9 cellular contexts compared by ENCODE assay signal in the genomic region with DNA sequence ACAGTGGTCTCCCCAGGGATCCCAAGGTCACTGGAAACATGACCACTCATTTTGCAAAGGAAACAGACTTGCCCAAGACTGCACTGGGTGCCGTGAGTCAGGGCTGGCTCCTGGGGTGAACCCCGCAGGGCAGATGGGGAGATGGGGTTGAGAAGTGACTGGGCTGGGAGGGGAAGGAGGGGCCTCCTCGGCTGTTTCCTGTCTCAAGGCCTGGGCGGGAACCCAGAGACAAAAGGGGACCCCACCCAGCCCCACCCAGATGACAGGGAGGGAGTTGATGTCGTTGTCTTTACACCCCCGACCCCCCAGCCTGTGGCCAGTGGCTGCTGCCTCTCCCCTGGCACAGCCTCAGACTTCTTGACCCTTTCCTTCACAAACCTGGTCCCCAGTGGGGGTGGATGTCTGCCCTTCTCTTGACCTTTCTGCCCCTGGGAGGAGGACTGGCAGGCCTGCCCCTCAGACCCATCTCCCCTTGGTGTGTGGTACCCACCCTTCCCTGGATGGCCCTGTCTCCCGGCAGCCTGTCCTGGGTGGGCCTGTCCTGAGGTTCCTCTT. TPM values are rescaled to one million over a fixed set of nuclear protein-coding genes. Genes with fewer than 3 reads are reported as not detected.
A peak's percentile ranks its signal among the peaks of the same experiment; 100 is the strongest.
DNase-seq lines count a peak whose midpoint lies in the region; ATAC-seq and TF ChIP-seq lines count a peak whose summit lies in the region.
"Had no signal": no experiment of that assay in that cellular context is flagged by ENCODE, and none has a peak within 500 bp of the region (broad histone marks: within the 10 kb centered on the region; RNA-seq: fewer than 3 reads in every experiment).

No MANE protein-coding gene starts in this region.

- peak overlapping the region; percentile 97 for H3K4me2 ChIP-seq in DOHH2 (ENCODE audit: low read length)

- no peak for TF ChIP-seq CTCF in DOHH2 (IDR thresholded peaks at IDR 0.05; ENCODE audit: low read depth, low read length, poor library complexity, severe bottlenecking)
- no peak for TF ChIP-seq CTCF in testis (IDR thresholded peaks at IDR 0.05)
- no peak for TF ChIP-seq CTCF in ascending aorta (IDR thresholded peaks at IDR 0.05)

- intact Hi-C loops in testis (cut with DNase I; ENCODE audit: low total_unique reads) (loop anchor here (10.0 kb wide), 1 partner anchor 157 kb away; no protein-coding TSS in a partner anchor), ascending aorta (cut with DNase I) (no loop called here)

- H3K36me3 ChIP-seq in DOHH2 (ENCODE audit: control insufficient read depth, low read length), result peaks cover 91% of the 10 kb centered on the region
- no peaks in the 10 kb centered on the region for H3K36me3 ChIP-seq in testis (ENCODE audit: low read depth, missing control alignments)
- H3K36me3 ChIP-seq in ascending aorta, result peaks cover 6 to 13% of the 10 kb centered on the region in 2 donors

- 69 to 77% methylated on average over 4 to 7 of the region's 7 CpGs for WGBS in testis, 2 donors

- no peaks in the 10 kb centered on the region for H3K9me3 ChIP-seq in DOHH2 (ENCODE audit: control insufficient read depth, insufficient read depth, low read length)
- no peaks in the 10 kb centered on the region for H3K9me3 ChIP-seq in testis
- H3K9me3 ChIP-seq in ascending aorta, result no peaks in the 10 kb centered on the region

- ATAC-seq in GM21528 (IDR thresholded peaks at IDR 0.05; ENCODE audit: low FRiP score, unreplicated experiment), result no peak

- H3K27me3 ChIP-seq in DOHH2 (ENCODE audit: control insufficient read depth, low read length) (no peaks in the 10 kb centered on the region), testis (no peaks in the 10 kb centered on the region), ascending aorta (no peaks in the 10 kb centered on the region)

- DNase-seq in SKM-1 treated with dmso at 0.1 percent for 144 hours (lab: John Stamatoyannopoulos, UW; ENCODE audit: unreplicated experiment) (peak; percentile 26), DMS114 treated with DMSO at 0.1 percent for 48 hours (lab: John Stamatoyannopoulos, UW; ENCODE audit: unreplicated experiment) (no peak), testis (no peak), ascending aorta (ENCODE audit: low spot score in 2 of 2) (no peak)
- DNase-seq in activated effector memory CD4-positive, alpha-beta T cell treated with Interleukin-2 at 50 U/mL for 16 hours, result peak; percentile 78
- peak; percentile 77 to 80 for DNase-seq in stimulated activated CD4-positive, alpha-beta T cell treated with anti-CD3 and anti-CD28 coated beads, Interleukin-15, amount 100 ng/mL, for 48 hours (ENCODE audit: low read depth in 2 of 2)
- DNase-seq: NCI-H1436 had no signal

- peak overlapping the region; percentile 94 for H3K27ac ChIP-seq in DOHH2 (ENCODE audit: low read depth, low read length)
- H3K27ac ChIP-seq in testis, result no peak overlapping the region
- no peak overlapping the region for H3K27ac ChIP-seq in ascending aorta

- TF ChIP-seq POLR2A in testis (IDR thresholded peaks at IDR 0.05), result no peak

- H3K4me1 ChIP-seq in DOHH2 (ENCODE audit: control insufficient read depth, low read length), result peaks cover 96% of the 10 kb centered on the region
- H3K4me1 ChIP-seq in testis, result no peaks in the 10 kb centered on the region
- H3K4me1 ChIP-seq in ascending aorta, result peaks cover 0 to 4% of the 10 kb centered on the region in 2 donors

- H3K4me3 ChIP-seq in DOHH2 (ENCODE audit: low read length), result peak overlapping the region; percentile 91
- no peak overlapping the region for H3K4me3 ChIP-seq in testis
- no peak overlapping the region for H3K4me3 ChIP-seq in ascending aorta

- H3F3A ChIP-seq in DOHH2 (ENCODE audit: control insufficient read depth, insufficient read depth), result peaks cover 30% of the 10 kb centered on the region

- no peaks in the 10 kb centered on the region for H4K20me1 ChIP-seq in DOHH2 (ENCODE audit: control insufficient read depth, insufficient read depth, low read depth, low read length)

- no peaks in the 10 kb centered on the region for H3K9me2 ChIP-seq in DOHH2 (replicated peaks; ENCODE audit: control insufficient read depth, low read length)

- H3K79me2 ChIP-seq in DOHH2 (ENCODE audit: control insufficient read depth, low read length), result peaks cover 55% of the 10 kb centered on the region

RNA-seq across cellular contexts. Expression of gene MYO1G, which starts 1.4 kb away (rescaled TPM):
- 1 to 10 TPM in 1 of 2 donors, under 1 TPM in 1; 0.63 to 1.7 TPM for total RNA-seq in testis
- polyA plus RNA-seq in testis (ENCODE audit: insufficient read depth, low read depth, low replicate concordance), result 2.5 TPM
- 5.9 TPM for total RNA-seq in ascending aorta

RNA-seq across cellular contexts. Expression of gene CCM2, which starts 22.6 kb away (rescaled TPM):
- total RNA-seq in testis, result 10 to 100 TPM; 85.4 to 95.1 TPM
- 57.6 TPM for polyA plus RNA-seq in testis (ENCODE audit: insufficient read depth, low read depth, low replicate concordance)
- total RNA-seq in ascending aorta, result 61.5 TPM

Comparison
In these comparisons a context has a peak if more than half of its experiments do, and no peak if none do; other contexts are left out.
1. DNase-seq: peak in SKM-1 treated with dmso at 0.1 percent for 144 hours (single experiment), activated effector memory CD4-positive, alpha-beta T cell treated with Interleukin-2 at 50 U/mL for 16 hours (single experiment) and stimulated activated CD4-positive, alpha-beta T cell treated with anti-CD3 and anti-CD28 coated beads, Interleukin-15, amount 100 ng/mL, for 48 hours (2 of 2); none in DMS114 treated with DMSO at 0.1 percent for 48 hours (single experiment), testis (single experiment) and ascending aorta (0 of 2).